Comparison of ENCODE assay signal across 1 cellular context in the genomic region with DNA sequence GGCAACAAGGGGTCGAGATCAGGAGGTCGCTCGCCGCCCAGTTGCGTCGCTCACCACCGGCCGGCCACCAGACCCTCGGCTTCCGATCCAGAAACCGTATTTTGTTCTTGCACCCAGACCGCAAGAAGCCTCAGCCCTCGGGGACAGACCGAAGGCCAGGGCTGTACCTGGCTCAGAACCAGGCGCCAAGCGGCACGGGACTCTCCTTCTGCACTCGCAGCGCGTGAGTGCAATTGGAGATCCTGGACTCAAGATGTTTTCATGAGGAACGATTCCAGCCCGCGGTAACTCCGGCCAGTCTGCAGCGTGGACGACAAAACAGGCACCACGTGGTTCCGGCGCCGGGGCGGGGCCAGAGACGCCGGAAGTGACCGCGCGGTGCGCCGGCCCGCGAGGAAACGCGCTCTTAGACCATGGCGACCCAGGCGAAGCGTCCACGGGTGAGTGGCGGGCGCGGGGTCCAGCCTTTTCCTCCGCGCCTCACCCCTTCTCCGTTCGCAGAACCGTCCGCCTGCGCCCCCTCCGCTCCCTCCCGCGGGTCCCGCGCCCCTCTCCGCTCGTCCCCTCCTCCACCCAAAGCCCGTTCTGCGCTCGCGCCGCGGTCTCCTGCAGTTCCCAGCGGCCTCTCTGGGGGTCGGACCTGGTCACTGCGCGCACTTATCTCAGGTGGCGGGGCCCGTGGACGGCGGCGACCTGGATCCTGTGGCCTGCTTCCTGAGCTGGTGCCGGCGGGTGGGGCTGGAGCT.
TF ChIP-seq lines count a peak whose summit lies in the region.

A gene with protein sequence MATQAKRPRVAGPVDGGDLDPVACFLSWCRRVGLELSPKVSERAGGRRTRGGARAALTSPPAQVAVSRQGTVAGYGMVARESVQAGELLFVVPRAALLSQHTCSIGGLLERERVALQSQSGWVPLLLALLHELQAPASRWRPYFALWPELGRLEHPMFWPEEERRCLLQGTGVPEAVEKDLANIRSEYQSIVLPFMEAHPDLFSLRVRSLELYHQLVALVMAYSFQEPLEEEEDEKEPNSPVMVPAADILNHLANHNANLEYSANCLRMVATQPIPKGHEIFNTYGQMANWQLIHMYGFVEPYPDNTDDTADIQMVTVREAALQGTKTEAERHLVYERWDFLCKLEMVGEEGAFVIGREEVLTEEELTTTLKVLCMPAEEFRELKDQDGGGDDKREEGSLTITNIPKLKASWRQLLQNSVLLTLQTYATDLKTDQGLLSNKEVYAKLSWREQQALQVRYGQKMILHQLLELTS (plus strand): TSS at position 393 of the 746 bp plus-strand sequence. CDS start 21 bp downstream, at position 414.

TF ChIP-seq in K562, 482 proteins besides CTCF, POLR2A, EP300 and RAD21 (continued from another document and continues in another):
- TF ChIP-seq, protein P1, sequence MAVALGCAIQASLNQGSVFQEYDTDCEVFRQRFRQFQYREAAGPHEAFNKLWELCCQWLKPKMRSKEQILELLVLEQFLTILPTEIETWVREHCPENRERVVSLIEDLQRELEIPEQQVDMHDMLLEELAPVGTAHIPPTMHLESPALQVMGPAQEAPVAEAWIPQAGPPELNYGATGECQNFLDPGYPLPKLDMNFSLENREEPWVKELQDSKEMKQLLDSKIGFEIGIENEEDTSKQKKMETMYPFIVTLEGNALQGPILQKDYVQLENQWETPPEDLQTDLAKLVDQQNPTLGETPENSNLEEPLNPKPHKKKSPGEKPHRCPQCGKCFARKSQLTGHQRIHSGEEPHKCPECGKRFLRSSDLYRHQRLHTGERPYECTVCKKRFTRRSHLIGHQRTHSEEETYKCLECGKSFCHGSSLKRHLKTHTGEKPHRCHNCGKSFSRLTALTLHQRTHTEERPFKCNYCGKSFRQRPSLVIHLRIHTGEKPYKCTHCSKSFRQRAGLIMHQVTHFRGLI (CRISPR knock-in tag; IDR thresholded peaks at IDR 0.05) = no peak
- no peak for TF ChIP-seq CEBPB (tag; IDR thresholded peaks at IDR 0.05)
- TF ChIP-seq, protein P2, sequence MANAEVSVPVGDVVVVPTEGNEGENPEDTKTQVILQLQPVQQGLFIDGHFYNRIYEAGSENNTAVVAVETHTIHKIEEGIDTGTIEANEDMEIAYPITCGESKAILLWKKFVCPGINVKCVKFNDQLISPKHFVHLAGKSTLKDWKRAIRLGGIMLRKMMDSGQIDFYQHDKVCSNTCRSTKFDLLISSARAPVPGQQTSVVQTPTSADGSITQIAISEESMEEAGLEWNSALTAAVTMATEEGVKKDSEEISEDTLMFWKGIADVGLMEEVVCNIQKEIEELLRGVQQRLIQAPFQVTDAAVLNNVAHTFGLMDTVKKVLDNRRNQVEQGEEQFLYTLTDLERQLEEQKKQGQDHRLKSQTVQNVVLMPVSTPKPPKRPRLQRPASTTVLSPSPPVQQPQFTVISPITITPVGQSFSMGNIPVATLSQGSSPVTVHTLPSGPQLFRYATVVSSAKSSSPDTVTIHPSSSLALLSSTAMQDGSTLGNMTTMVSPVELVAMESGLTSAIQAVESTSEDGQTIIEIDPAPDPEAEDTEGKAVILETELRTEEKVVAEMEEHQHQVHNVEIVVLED (CRISPR knock-in tag; IDR thresholded peaks at IDR 0.05) = peak; percentile 69; the same call in 1 of the 2 replicates
- peak; percentile 85 for TF ChIP-seq ETV1 (tag; conservative IDR thresholded peaks at IDR 0.05; ENCODE audit: low read depth)
- TF ChIP-seq ZNF76 (CRISPR knock-in tag; IDR thresholded peaks at IDR 0.05; ENCODE audit: borderline replicate concordance) = no peak
- TF ChIP-seq ATF7 (IDR thresholded peaks at IDR 0.05) = peak; percentile 77
- no peak for TF ChIP-seq EWSR1 (IDR thresholded peaks at IDR 0.05; ENCODE audit: borderline replicate concordance, low read depth, partially characterized antibody)
- TF ChIP-seq, protein P3, sequence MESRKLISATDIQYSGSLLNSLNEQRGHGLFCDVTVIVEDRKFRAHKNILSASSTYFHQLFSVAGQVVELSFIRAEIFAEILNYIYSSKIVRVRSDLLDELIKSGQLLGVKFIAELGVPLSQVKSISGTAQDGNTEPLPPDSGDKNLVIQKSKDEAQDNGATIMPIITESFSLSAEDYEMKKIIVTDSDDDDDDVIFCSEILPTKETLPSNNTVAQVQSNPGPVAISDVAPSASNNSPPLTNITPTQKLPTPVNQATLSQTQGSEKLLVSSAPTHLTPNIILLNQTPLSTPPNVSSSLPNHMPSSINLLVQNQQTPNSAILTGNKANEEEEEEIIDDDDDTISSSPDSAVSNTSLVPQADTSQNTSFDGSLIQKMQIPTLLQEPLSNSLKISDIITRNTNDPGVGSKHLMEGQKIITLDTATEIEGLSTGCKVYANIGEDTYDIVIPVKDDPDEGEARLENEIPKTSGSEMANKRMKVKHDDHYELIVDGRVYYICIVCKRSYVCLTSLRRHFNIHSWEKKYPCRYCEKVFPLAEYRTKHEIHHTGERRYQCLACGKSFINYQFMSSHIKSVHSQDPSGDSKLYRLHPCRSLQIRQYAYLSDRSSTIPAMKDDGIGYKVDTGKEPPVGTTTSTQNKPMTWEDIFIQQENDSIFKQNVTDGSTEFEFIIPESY (CRISPR knock-in tag; IDR thresholded peaks at IDR 0.05) = peak; percentile 62
- TF ChIP-seq SMAD2 (IDR thresholded peaks at IDR 0.05; ENCODE audit: low read depth, low read length) = no peak
- peak; percentile 93 for TF ChIP-seq U2AF1 (optimal IDR thresholded peaks at IDR 0.05; ENCODE audit: low read depth, low read length)
- no peak for TF ChIP-seq CREBBP (IDR thresholded peaks at IDR 0.05; ENCODE audit: low read depth, low read length)
- TF ChIP-seq HSF4 (CRISPR knock-in tag; IDR thresholded peaks at IDR 0.05; ENCODE audit: borderline replicate concordance) = no peak
- TF ChIP-seq CBX1 (IDR thresholded peaks at IDR 0.05; ENCODE audit: low read depth) = no peak
- TF ChIP-seq SIRT6 (IDR thresholded peaks at IDR 0.05; ENCODE audit: low read depth, low read length) = no peak
- no peak for TF ChIP-seq ILK (tag; IDR thresholded peaks at IDR 0.05; ENCODE audit: borderline replicate concordance, low read depth)
- peak; percentile 81; the same call in 1 of the 2 replicates for TF ChIP-seq SIN3B (IDR thresholded peaks at IDR 0.05; ENCODE audit: low read depth)
- no peak for TF ChIP-seq ZNF274 (IDR thresholded peaks at IDR 0.05; ENCODE audit: borderline replicate concordance, low read depth, low read length)
- no peak; the same call in 1 of the 2 replicates for TF ChIP-seq XRCC5 (IDR thresholded peaks at IDR 0.05; ENCODE audit: low read depth, low read length)
- TF ChIP-seq BHLHE40 (IDR thresholded peaks at IDR 0.05; ENCODE audit: low read length) = peak; percentile 88
- TF ChIP-seq PHF20 (IDR thresholded peaks at IDR 0.05; ENCODE audit: partially characterized antibody) = peak; percentile 80
- TF ChIP-seq ZNF764 (CRISPR knock-in tag; IDR thresholded peaks at IDR 0.05; ENCODE audit: low read depth) = no peak
- no peak for TF ChIP-seq ZNF75A (CRISPR knock-in tag; IDR thresholded peaks at IDR 0.05)
- TF ChIP-seq, protein P4, sequence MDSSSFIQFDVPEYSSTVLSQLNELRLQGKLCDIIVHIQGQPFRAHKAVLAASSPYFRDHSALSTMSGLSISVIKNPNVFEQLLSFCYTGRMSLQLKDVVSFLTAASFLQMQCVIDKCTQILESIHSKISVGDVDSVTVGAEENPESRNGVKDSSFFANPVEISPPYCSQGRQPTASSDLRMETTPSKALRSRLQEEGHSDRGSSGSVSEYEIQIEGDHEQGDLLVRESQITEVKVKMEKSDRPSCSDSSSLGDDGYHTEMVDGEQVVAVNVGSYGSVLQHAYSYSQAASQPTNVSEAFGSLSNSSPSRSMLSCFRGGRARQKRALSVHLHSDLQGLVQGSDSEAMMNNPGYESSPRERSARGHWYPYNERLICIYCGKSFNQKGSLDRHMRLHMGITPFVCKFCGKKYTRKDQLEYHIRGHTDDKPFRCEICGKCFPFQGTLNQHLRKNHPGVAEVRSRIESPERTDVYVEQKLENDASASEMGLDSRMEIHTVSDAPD (CRISPR knock-in tag; IDR thresholded peaks at IDR 0.05) = no peak
- TF ChIP-seq, protein P5, sequence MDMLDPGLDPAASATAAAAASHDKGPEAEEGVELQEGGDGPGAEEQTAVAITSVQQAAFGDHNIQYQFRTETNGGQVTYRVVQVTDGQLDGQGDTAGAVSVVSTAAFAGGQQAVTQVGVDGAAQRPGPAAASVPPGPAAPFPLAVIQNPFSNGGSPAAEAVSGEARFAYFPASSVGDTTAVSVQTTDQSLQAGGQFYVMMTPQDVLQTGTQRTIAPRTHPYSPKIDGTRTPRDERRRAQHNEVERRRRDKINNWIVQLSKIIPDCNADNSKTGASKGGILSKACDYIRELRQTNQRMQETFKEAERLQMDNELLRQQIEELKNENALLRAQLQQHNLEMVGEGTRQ (CRISPR knock-in tag; IDR thresholded peaks at IDR 0.05) = peak; percentile 91
- TF ChIP-seq, protein P6, sequence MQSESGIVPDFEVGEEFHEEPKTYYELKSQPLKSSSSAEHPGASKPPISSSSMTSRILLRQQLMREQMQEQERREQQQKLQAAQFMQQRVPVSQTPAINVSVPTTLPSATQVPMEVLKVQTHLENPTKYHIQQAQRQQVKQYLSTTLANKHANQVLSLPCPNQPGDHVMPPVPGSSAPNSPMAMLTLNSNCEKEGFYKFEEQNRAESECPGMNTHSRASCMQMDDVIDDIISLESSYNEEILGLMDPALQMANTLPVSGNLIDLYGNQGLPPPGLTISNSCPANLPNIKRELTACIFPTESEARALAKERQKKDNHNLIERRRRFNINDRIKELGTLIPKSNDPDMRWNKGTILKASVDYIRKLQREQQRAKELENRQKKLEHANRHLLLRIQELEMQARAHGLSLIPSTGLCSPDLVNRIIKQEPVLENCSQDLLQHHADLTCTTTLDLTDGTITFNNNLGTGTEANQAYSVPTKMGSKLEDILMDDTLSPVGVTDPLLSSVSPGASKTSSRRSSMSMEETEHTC (IDR thresholded peaks at IDR 0.05) = no peak; the same call in 1 of the 2 replicates
- no peak for TF ChIP-seq TAL1 (IDR thresholded peaks at IDR 0.05)
- TF ChIP-seq ZNF561 (CRISPR knock-in tag; conservative IDR thresholded peaks at IDR 0.05) = no peak
- TF ChIP-seq RBFOX2 (IDR thresholded peaks at IDR 0.05; ENCODE audit: low read depth, low read length) = peak; percentile 92
- TF ChIP-seq CTBP1 (IDR thresholded peaks at IDR 0.05; ENCODE audit: borderline replicate concordance) = peak; percentile 76
- peak; percentile 74; the same call in 1 of the 2 replicates for TF ChIP-seq HDAC2 (IDR thresholded peaks at IDR 0.05)
- no peak for TF ChIP-seq SRSF1 (IDR thresholded peaks at IDR 0.05; ENCODE audit: low read depth, low read length)
- TF ChIP-seq, protein P7, sequence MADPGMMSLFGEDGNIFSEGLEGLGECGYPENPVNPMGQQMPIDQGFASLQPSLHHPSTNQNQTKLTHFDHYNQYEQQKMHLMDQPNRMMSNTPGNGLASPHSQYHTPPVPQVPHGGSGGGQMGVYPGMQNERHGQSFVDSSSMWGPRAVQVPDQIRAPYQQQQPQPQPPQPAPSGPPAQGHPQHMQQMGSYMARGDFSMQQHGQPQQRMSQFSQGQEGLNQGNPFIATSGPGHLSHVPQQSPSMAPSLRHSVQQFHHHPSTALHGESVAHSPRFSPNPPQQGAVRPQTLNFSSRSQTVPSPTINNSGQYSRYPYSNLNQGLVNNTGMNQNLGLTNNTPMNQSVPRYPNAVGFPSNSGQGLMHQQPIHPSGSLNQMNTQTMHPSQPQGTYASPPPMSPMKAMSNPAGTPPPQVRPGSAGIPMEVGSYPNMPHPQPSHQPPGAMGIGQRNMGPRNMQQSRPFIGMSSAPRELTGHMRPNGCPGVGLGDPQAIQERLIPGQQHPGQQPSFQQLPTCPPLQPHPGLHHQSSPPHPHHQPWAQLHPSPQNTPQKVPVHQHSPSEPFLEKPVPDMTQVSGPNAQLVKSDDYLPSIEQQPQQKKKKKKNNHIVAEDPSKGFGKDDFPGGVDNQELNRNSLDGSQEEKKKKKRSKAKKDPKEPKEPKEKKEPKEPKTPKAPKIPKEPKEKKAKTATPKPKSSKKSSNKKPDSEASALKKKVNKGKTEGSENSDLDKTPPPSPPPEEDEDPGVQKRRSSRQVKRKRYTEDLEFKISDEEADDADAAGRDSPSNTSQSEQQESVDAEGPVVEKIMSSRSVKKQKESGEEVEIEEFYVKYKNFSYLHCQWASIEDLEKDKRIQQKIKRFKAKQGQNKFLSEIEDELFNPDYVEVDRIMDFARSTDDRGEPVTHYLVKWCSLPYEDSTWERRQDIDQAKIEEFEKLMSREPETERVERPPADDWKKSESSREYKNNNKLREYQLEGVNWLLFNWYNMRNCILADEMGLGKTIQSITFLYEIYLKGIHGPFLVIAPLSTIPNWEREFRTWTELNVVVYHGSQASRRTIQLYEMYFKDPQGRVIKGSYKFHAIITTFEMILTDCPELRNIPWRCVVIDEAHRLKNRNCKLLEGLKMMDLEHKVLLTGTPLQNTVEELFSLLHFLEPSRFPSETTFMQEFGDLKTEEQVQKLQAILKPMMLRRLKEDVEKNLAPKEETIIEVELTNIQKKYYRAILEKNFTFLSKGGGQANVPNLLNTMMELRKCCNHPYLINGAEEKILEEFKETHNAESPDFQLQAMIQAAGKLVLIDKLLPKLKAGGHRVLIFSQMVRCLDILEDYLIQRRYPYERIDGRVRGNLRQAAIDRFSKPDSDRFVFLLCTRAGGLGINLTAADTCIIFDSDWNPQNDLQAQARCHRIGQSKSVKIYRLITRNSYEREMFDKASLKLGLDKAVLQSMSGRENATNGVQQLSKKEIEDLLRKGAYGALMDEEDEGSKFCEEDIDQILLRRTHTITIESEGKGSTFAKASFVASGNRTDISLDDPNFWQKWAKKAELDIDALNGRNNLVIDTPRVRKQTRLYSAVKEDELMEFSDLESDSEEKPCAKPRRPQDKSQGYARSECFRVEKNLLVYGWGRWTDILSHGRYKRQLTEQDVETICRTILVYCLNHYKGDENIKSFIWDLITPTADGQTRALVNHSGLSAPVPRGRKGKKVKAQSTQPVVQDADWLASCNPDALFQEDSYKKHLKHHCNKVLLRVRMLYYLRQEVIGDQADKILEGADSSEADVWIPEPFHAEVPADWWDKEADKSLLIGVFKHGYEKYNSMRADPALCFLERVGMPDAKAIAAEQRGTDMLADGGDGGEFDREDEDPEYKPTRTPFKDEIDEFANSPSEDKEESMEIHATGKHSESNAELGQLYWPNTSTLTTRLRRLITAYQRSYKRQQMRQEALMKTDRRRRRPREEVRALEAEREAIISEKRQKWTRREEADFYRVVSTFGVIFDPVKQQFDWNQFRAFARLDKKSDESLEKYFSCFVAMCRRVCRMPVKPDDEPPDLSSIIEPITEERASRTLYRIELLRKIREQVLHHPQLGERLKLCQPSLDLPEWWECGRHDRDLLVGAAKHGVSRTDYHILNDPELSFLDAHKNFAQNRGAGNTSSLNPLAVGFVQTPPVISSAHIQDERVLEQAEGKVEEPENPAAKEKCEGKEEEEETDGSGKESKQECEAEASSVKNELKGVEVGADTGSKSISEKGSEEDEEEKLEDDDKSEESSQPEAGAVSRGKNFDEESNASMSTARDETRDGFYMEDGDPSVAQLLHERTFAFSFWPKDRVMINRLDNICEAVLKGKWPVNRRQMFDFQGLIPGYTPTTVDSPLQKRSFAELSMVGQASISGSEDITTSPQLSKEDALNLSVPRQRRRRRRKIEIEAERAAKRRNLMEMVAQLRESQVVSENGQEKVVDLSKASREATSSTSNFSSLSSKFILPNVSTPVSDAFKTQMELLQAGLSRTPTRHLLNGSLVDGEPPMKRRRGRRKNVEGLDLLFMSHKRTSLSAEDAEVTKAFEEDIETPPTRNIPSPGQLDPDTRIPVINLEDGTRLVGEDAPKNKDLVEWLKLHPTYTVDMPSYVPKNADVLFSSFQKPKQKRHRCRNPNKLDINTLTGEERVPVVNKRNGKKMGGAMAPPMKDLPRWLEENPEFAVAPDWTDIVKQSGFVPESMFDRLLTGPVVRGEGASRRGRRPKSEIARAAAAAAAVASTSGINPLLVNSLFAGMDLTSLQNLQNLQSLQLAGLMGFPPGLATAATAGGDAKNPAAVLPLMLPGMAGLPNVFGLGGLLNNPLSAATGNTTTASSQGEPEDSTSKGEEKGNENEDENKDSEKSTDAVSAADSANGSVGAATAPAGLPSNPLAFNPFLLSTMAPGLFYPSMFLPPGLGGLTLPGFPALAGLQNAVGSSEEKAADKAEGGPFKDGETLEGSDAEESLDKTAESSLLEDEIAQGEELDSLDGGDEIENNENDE (IDR thresholded peaks at IDR 0.05; ENCODE audit: low read depth, low read length) = no peak
- peak; percentile 15; the same call in 1 of the 2 replicates for TF ChIP-seq SMAD3 (CRISPR knock-in tag; conservative IDR thresholded peaks at IDR 0.05)
